In genomic region chr10:99435986-99436633, GRCh38 we compare ENCODE assay signal across 9 cellular contexts. TPM values are rescaled to one million over a fixed set of nuclear protein-coding genes. Genes with fewer than 3 reads are reported as not detected.
DNase-seq lines count a peak whose midpoint lies in the region; ATAC-seq, FAIRE-seq and TF ChIP-seq lines count a peak whose summit lies in the region.
"Had no signal": no experiment of that assay in that cellular context is flagged by ENCODE, and none has a peak within 500 bp of the region (broad histone marks: within the 10 kb centered on the region; RNA-seq: fewer than 3 reads in every experiment).

No MANE protein-coding gene starts in this region.

- no peaks in the 10 kb centered on the region for H3K36me3 ChIP-seq in brain microvascular endothelial cell (replicated peaks)
- H3K36me3 ChIP-seq in lower lobe of right lung = peaks cover 10% of the 10 kb centered on the region
- H3K36me3 ChIP-seq: SJCRH30 had no signal

- FAIRE-seq in D721Med (lab: Jason Lieb, UNC) = peak; percentile 88

- no peaks in the 10 kb centered on the region for H3K27me3 ChIP-seq in brain microvascular endothelial cell (replicated peaks)
- no peaks in the 10 kb centered on the region for H3K27me3 ChIP-seq in lower lobe of right lung (ENCODE audit: low read depth)
- H3K27me3 ChIP-seq: SJCRH30 had no signal

- H3K27ac ChIP-seq in brain microvascular endothelial cell (no peak overlapping the region), lower lobe of right lung (no peak overlapping the region)
- H3K27ac ChIP-seq: SJCRH30 had no signal

- H3K4me3 ChIP-seq in brain microvascular endothelial cell (ENCODE audit: low read depth, low read length) (no peak overlapping the region), lower lobe of right lung (no peak overlapping the region)
- H3K4me3 ChIP-seq: SJCRH30 had no signal

- DNase-seq in D721Med (ENCODE audit: insufficient read length, low spot score) = no peak
- DNase-seq in HCEC 1CT = peak; percentile 71
- peak; percentile 9 for DNase-seq in NCI-H526 treated with DMSO at 0.1 percent for 48 hours (lab: John Stamatoyannopoulos, UW)
- DNase-seq in brain microvascular endothelial cell = peak; percentile 12
- no peak for DNase-seq in lower lobe of right lung
- DNase-seq in hepatic stellate cell (ENCODE audit: low spot score) = no peak
- no peak for DNase-seq in iPS-NIHi11 (ENCODE audit: low spot score)

- in situ Hi-C loops in brain microvascular endothelial cell (cut with HindIII; ENCODE audit: low pct_ligation_motif_present, low sequenced_read_pairs) = no loop called here

- H3K9me3 ChIP-seq in lower lobe of right lung = no peaks in the 10 kb centered on the region
- H3K9me3 ChIP-seq: SJCRH30 had no signal

- peaks cover 10% of the 10 kb centered on the region for H3K4me1 ChIP-seq in lower lobe of right lung

- peak; percentile 62 for TF ChIP-seq CTCF in D721Med (IDR thresholded peaks at IDR 0.05; ENCODE audit: insufficient read depth, missing control alignments)
- TF ChIP-seq CTCF in brain microvascular endothelial cell (IDR thresholded peaks at IDR 0.05; ENCODE audit: low read depth, low read length, missing control alignments) = peak; percentile 44
- TF ChIP-seq CTCF in lower lobe of right lung (IDR thresholded peaks at IDR 0.05) = peak; percentile 53

- peak; percentile 54 to 61 for ATAC-seq in lower lobe of right lung
- ATAC-seq in GM19455 (IDR thresholded peaks at IDR 0.05; ENCODE audit: unreplicated experiment) = no peak

- intact Hi-C loops in lower lobe of right lung (cut with DNase I) = no loop called here

RNA-seq across cellular contexts. Expression of gene GOT1, which starts 5.7 kb away (rescaled TPM):
- total RNA-seq in lower lobe of right lung = 16.9 TPM

Comparison
In these comparisons a context has a peak if more than half of its experiments do, and no peak if none do; other contexts are left out.
1. DNase-seq: peak in HCEC 1CT (single experiment), NCI-H526 treated with DMSO at 0.1 percent for 48 hours (single experiment) and brain microvascular endothelial cell (single experiment); none in D721Med (single experiment), lower lobe of right lung (single experiment), hepatic stellate cell (single experiment) and iPS-NIHi11 (single experiment).
2. Peak in every context shown above with its lines, with median percentiles within 50 percentile points of each other: CTCF ChIP-seq.